In genomic region chr17:57406131-57406980, GRCh38 we compare ENCODE assay signal across 10 cellular contexts.
DNase-seq lines count a peak whose midpoint lies in the region; ATAC-seq and TF ChIP-seq lines count a peak whose summit lies in the region.
"Had no signal": no experiment of that assay in that cellular context is flagged by ENCODE, and none has a peak within 500 bp of the region (broad histone marks: within the 10 kb centered on the region; RNA-seq: fewer than 3 reads in every experiment).

No MANE protein-coding gene starts in this region.

- WGBS in endodermal cell (ENCODE audit: insufficient coverage in 1 of 2, insufficient read length in 1 of 2), 2 experiments: 71 to 74% methylated on average over 14 to 25 of the region's 25 CpGs

- H3K4me3 ChIP-seq in CD8-positive, alpha-beta T cell (ENCODE audit: low read depth, low read length): no peak overlapping the region
- no peak overlapping the region for H3K4me3 ChIP-seq in endodermal cell (ENCODE audit: low read length)
- H3K4me3 ChIP-seq: ascending aorta had no signal

- POLR2A ChIA-PET in CD8-positive, alpha-beta T cell (lab: Charles Lee): no interaction called here

- H3K9me3 Mint-ChIP-seq in CD8-positive, alpha-beta T cell: no peaks in the 10 kb centered on the region
- H3K9me3 Mint-ChIP-seq in endodermal cell: no peaks in the 10 kb centered on the region
- H3K9me3 Mint-ChIP-seq in nephron progenitor cell: no peaks in the 10 kb centered on the region

- no peak for ATAC-seq in CD8-positive, alpha-beta T cell
- ATAC-seq in GM21423 (IDR thresholded peaks at IDR 0.05; ENCODE audit: unreplicated experiment): no peak
- ATAC-seq in GM21786 (IDR thresholded peaks at IDR 0.05; ENCODE audit: unreplicated experiment): no peak

- H3K36me3 ChIP-seq in CD8-positive, alpha-beta T cell (ENCODE audit: insufficient read depth, low read length): peaks cover 11% of the 10 kb centered on the region
- peaks cover 6% of the 10 kb centered on the region for H3K36me3 ChIP-seq in endodermal cell (ENCODE audit: control insufficient read depth, insufficient read depth, low read length)

- H3K27me3 ChIP-seq in CD8-positive, alpha-beta T cell (ENCODE audit: insufficient read depth, low read length): no peaks in the 10 kb centered on the region
- no peaks in the 10 kb centered on the region for H3K27me3 ChIP-seq in endodermal cell (ENCODE audit: control insufficient read depth, insufficient read depth, low read length, poor library complexity, severe bottlenecking)
- H3K27me3 ChIP-seq: ascending aorta had no signal

- H3K27ac Mint-ChIP-seq in CD8-positive, alpha-beta T cell: peak overlapping the region; percentile 24
- peak overlapping the region; percentile 85 for H3K27ac Mint-ChIP-seq in endodermal cell
- peak overlapping the region; percentile 100 for H3K27ac Mint-ChIP-seq in nephron progenitor cell

- DNase-seq in CD8-positive, alpha-beta T cell: no peak
- DNase-seq in M059J (ENCODE audit: low read depth) (peak; percentile 84), endodermal cell (no peak), nephron progenitor cell (peak; percentile 47), T-helper 9 cell (no peak)
- DNase-seq in stimulated activated CD4-positive, alpha-beta T cell treated with anti-CD3 and anti-CD28 coated beads, Interleukin-15, amount 100 ng/mL, for 24 hours: no peak
- DNase-seq: NCI-H1694 treated with DMSO at 0.1 percent for 48 hours had no signal

- H3K9ac ChIP-seq in endodermal cell (ENCODE audit: extremely low read depth, low read length, poor library complexity, severe bottlenecking): peak overlapping the region; percentile 3

- H3K36me3 Mint-ChIP-seq in CD8-positive, alpha-beta T cell: peaks cover 51% of the 10 kb centered on the region
- H3K36me3 Mint-ChIP-seq in endodermal cell (ENCODE audit: low read depth) (peaks cover 12% of the 10 kb centered on the region), nephron progenitor cell (ENCODE audit: low read depth) (peaks cover 36% of the 10 kb centered on the region)

- no peak overlapping the region for H3K4me3 Mint-ChIP-seq in CD8-positive, alpha-beta T cell
- H3K4me3 Mint-ChIP-seq in endodermal cell (no peak overlapping the region), nephron progenitor cell (peak overlapping the region; percentile 69)

- intact Hi-C loops in CD8-positive, alpha-beta T cell (cut with DNase I, micrococcal nuclease): loop anchor here in 1 of 2 experiments (5.0 kb wide), 1 partner anchor 164 kb away; no protein-coding TSS in a partner anchor

- H3K27ac ChIP-seq in CD8-positive, alpha-beta T cell (ENCODE audit: low read depth, low read length): no peak overlapping the region
- H3K27ac ChIP-seq in endodermal cell (ENCODE audit: low read depth, low read length): peak overlapping the region; percentile 94

- no peaks in the 10 kb centered on the region for H3K27me3 Mint-ChIP-seq in CD8-positive, alpha-beta T cell (ENCODE audit: low read depth)
- H3K27me3 Mint-ChIP-seq in endodermal cell (ENCODE audit: insufficient read depth) (no peaks in the 10 kb centered on the region), nephron progenitor cell (ENCODE audit: low read depth, poor library complexity) (no peaks in the 10 kb centered on the region)

- peaks cover 58% of the 10 kb centered on the region for H3K4me1 Mint-ChIP-seq in CD8-positive, alpha-beta T cell (ENCODE audit: low read depth)
- H3K4me1 Mint-ChIP-seq in endodermal cell (peaks cover 57% of the 10 kb centered on the region), nephron progenitor cell (peaks cover 95% of the 10 kb centered on the region)

- TF ChIP-seq CTCF in CD8-positive, alpha-beta T cell (IDR thresholded peaks at IDR 0.05): no peak
- TF ChIP-seq CTCF in endodermal cell (conservative IDR thresholded peaks at IDR 0.05) (no peak), nephron progenitor cell (IDR thresholded peaks at IDR 0.05) (no peak)

- H3K4me1 ChIP-seq in CD8-positive, alpha-beta T cell (ENCODE audit: insufficient read depth, low read length): peaks cover 29% of the 10 kb centered on the region
- peaks cover 25% of the 10 kb centered on the region for H3K4me1 ChIP-seq in endodermal cell (ENCODE audit: control insufficient read depth, insufficient read depth, low read length)
- H3K4me1 ChIP-seq: ascending aorta had no signal

- no peaks in the 10 kb centered on the region for H3K9me3 ChIP-seq in CD8-positive, alpha-beta T cell (ENCODE audit: low read length)
- H3K9me3 ChIP-seq in endodermal cell (ENCODE audit: control insufficient read depth, low read length): no peaks in the 10 kb centered on the region
- H3K9me3 ChIP-seq: ascending aorta had no signal

- CTCF ChIA-PET in CD8-positive, alpha-beta T cell (lab: Charles Lee): interaction anchor here (1.1 to 1.9 kb wide), 2 partner anchors 16 to 162 kb away, joined by 3 to 13 read pairs; no protein-coding TSS in a partner anchor

Comparison
In these comparisons a context has a peak if more than half of its experiments do, and no peak if none do; other contexts are left out.
1. DNase-seq: peak in M059J (single experiment) and nephron progenitor cell (single experiment); none in CD8-positive, alpha-beta T cell (0 of 7), endodermal cell (single experiment), T-helper 9 cell (single experiment) and stimulated activated CD4-positive, alpha-beta T cell treated with anti-CD3 and anti-CD28 coated beads, Interleukin-15, amount 100 ng/mL, for 24 hours (single experiment).
2. H3K27ac Mint-ChIP-seq: peak in every context shown above with its lines; median percentile 100 in nephron progenitor cell; 85 in endodermal cell; 24 in CD8-positive, alpha-beta T cell.